In genomic region chrX:46837543-46838481, GRCh38 we compare ENCODE assay signal across 8 cellular contexts. TPM values are rescaled to one million over a fixed set of nuclear protein-coding genes. Genes with fewer than 3 reads are reported as not detected.
DNase-seq lines count a peak whose midpoint lies in the region; ATAC-seq and TF ChIP-seq lines count a peak whose summit lies in the region.

No MANE protein-coding gene starts in this region.

- peak overlapping the region; percentile 61 for H3K9ac ChIP-seq in muscle layer of colon (ENCODE audit: low read length)

- no peaks in the 10 kb centered on the region for H3K27me3 ChIP-seq in BE2C
- peaks cover 0 to 6% of the 10 kb centered on the region in 2 donors for H3K27me3 ChIP-seq in muscle layer of colon (ENCODE audit: control insufficient read depth in 1 of 2, insufficient read depth in 2 of 2, low read length in 2 of 2)

- H3K27ac Mint-ChIP-seq in dendritic cell treated with granulocyte-macrophage colony-stimulating factor and Interleukin-4, amounts not matched to agents 40 ng/mL and 50 ng/mL, for 4 days: peak overlapping the region; percentile 98

- intact Hi-C loops in dendritic cell treated with granulocyte-macrophage colony-stimulating factor and Interleukin-4, amounts not matched to agents 40 ng/mL and 50 ng/mL, for 4 days (cut with micrococcal nuclease): loop anchor here (2.0 kb wide), 1 partner anchor 25 kb away; no protein-coding TSS in a partner anchor

- no peaks in the 10 kb centered on the region for H3K4me1 ChIP-seq in BE2C
- peaks cover 7% of the 10 kb centered on the region for H3K4me1 ChIP-seq in muscle layer of colon (ENCODE audit: insufficient read depth, low read length)

- peaks cover 13% of the 10 kb centered on the region for H3K36me3 Mint-ChIP-seq in dendritic cell treated with granulocyte-macrophage colony-stimulating factor and Interleukin-4, amounts not matched to agents 40 ng/mL and 50 ng/mL, for 4 days (ENCODE audit: low read depth)

- ATAC-seq in GM19397 (IDR thresholded peaks at IDR 0.05; ENCODE audit: unreplicated experiment) (peak; percentile 36), HG03175 (IDR thresholded peaks at IDR 0.05; ENCODE audit: unreplicated experiment) (no peak), GM19467 (IDR thresholded peaks at IDR 0.05; ENCODE audit: unreplicated experiment) (no peak)

- H3K9me3 ChIP-seq in BE2C: no peaks in the 10 kb centered on the region
- no peaks in the 10 kb centered on the region for H3K9me3 ChIP-seq in muscle layer of colon (ENCODE audit: low read length)

- H3K36me3 ChIP-seq in BE2C (no peaks in the 10 kb centered on the region), muscle layer of colon (ENCODE audit: insufficient read depth, low read length) (no peaks in the 10 kb centered on the region)

- H3K4me1 Mint-ChIP-seq in dendritic cell treated with granulocyte-macrophage colony-stimulating factor and Interleukin-4, amounts not matched to agents 40 ng/mL and 50 ng/mL, for 4 days (ENCODE audit: low read depth): peaks cover 10% of the 10 kb centered on the region

- H3K4me3 ChIP-seq in BE2C (ENCODE audit: low read depth, low read length): peak overlapping the region; percentile 74
- peak overlapping the region; percentile 28 to 74 for H3K4me3 ChIP-seq in muscle layer of colon (ENCODE audit: low read depth in 1 of 2, low read length in 2 of 2)

- no peaks in the 10 kb centered on the region for H3K27me3 Mint-ChIP-seq in dendritic cell treated with granulocyte-macrophage colony-stimulating factor and Interleukin-4, amounts not matched to agents 40 ng/mL and 50 ng/mL, for 4 days

- DNase-seq in BE2C (no peak), RKO (ENCODE audit: low spot score) (peak; percentile 81), occipital lobe (lab: John Stamatoyannopoulos, UW) (no peak)

- H3K4me3 Mint-ChIP-seq in dendritic cell treated with granulocyte-macrophage colony-stimulating factor and Interleukin-4, amounts not matched to agents 40 ng/mL and 50 ng/mL, for 4 days: peak overlapping the region; percentile 99

- peak overlapping the region; percentile 64 for H3K27ac ChIP-seq in muscle layer of colon (ENCODE audit: low read depth, low read length)

- TF ChIP-seq CTCF in BE2C (IDR thresholded peaks at IDR 0.05; ENCODE audit: low read depth, low read length): no peak

- no peaks in the 10 kb centered on the region for H3K9me3 Mint-ChIP-seq in dendritic cell treated with granulocyte-macrophage colony-stimulating factor and Interleukin-4, amounts not matched to agents 40 ng/mL and 50 ng/mL, for 4 days

RNA-seq across cellular contexts. Expression of gene RP2, which starts 1.0 kb away (rescaled TPM):
- polyA plus RNA-seq in BE2C (2012; ENCODE audit: insufficient read depth, insufficient read length, low read depth): 4.2 TPM
- total RNA-seq in occipital lobe: 25.1 TPM
